8 cellular contexts compared by ENCODE assay signal in genomic region chr1:40783001-40783905, GRCh38. TPM values are rescaled to one million over a fixed set of nuclear protein-coding genes. Genes with fewer than 3 reads are reported as not detected.
DNase-seq lines count a peak whose midpoint lies in the region; ATAC-seq and TF ChIP-seq lines count a peak whose summit lies in the region.

Gene KCNQ4, plus strand, starts transcription at chr1:40783787. Its CDS starts 307 bp downstream, at chr1:40784094.

- H3K4me1 ChIP-seq in RWPE2 (ENCODE audit: insufficient read depth, poor library complexity, severe bottlenecking) (no peaks in the 10 kb centered on the region), lower lobe of right lung (peaks cover 18% of the 10 kb centered on the region), testis (no peaks in the 10 kb centered on the region)

- H3K4me1 Mint-ChIP-seq in dendritic cell treated with granulocyte-macrophage colony-stimulating factor and Interleukin-4, amounts not matched to agents 40 ng/mL and 50 ng/mL, for 4 days (ENCODE audit: low read depth): peaks cover 38% of the 10 kb centered on the region

- peaks cover 10% of the 10 kb centered on the region for H3K27me3 ChIP-seq in RWPE2 (ENCODE audit: insufficient read depth, poor library complexity, severe bottlenecking)
- H3K27me3 ChIP-seq in lower lobe of right lung (ENCODE audit: low read depth): peaks cover 19% of the 10 kb centered on the region
- H3K27me3 ChIP-seq in testis: no peaks in the 10 kb centered on the region

- intact Hi-C loops in dendritic cell treated with granulocyte-macrophage colony-stimulating factor and Interleukin-4, amounts not matched to agents 40 ng/mL and 50 ng/mL, for 4 days (cut with micrococcal nuclease): no loop called here
- intact Hi-C loops in lower lobe of right lung (cut with DNase I): no loop called here
- intact Hi-C loops in testis (cut with DNase I; ENCODE audit: low total_unique reads): no loop called here

- H3K4me3 ChIP-seq in RWPE2 (ENCODE audit: severe bottlenecking) (peak within 1 kb of the TSS; percentile 27), lower lobe of right lung (peak within 1 kb of the TSS; percentile 54), testis (peak within 1 kb of the TSS; percentile 40 to 54)

- peak within 1 kb of the TSS; percentile 72 for H3K4me3 Mint-ChIP-seq in dendritic cell treated with granulocyte-macrophage colony-stimulating factor and Interleukin-4, amounts not matched to agents 40 ng/mL and 50 ng/mL, for 4 days

- peaks cover 59% of the 10 kb centered on the region for H3K27me3 Mint-ChIP-seq in dendritic cell treated with granulocyte-macrophage colony-stimulating factor and Interleukin-4, amounts not matched to agents 40 ng/mL and 50 ng/mL, for 4 days

- no peak for TF ChIP-seq POLR2A in testis (IDR thresholded peaks at IDR 0.05)

- WGBS in testis, 2 donors: 6% methylated on average over 23 to 73 of the region's 73 CpGs

- no peak within 1 kb of the TSS for H3K27ac ChIP-seq in RWPE2 (ENCODE audit: poor library complexity, severe bottlenecking)
- H3K27ac ChIP-seq in lower lobe of right lung: no peak within 1 kb of the TSS
- no peak within 1 kb of the TSS for H3K27ac ChIP-seq in testis

- peak; percentile 45; the same call in 2 of the 3 replicates for ATAC-seq in RWPE2 (ENCODE audit: low read depth)
- ATAC-seq in lower lobe of right lung: peak; percentile 75 to 84

- peak; percentile 13 for DNase-seq in stimulated activated CD8-positive, alpha-beta memory T cell treated with anti-CD3 and anti-CD28 coated beads, Interleukin-4, amount 100 ng/mL, for 24 hours (ENCODE audit: low read depth)
- DNase-seq in stimulated activated CD8-positive, alpha-beta memory T cell treated with anti-CD3 and anti-CD28 coated beads, Interleukin-4, amount 100 ng/mL, for 48 hours: no peak
- DNase-seq in RWPE2 (ENCODE audit: low spot score) (no peak), lower lobe of right lung (peak; percentile 69), testis (peak; percentile 54), UCSD-AML1 (lab: John Stamatoyannopoulos, UW; ENCODE audit: unreplicated experiment) (no peak), NK-92 (lab: John Stamatoyannopoulos, UW; ENCODE audit: unreplicated experiment) (no peak)

- peaks cover 8% of the 10 kb centered on the region for H3K36me3 Mint-ChIP-seq in dendritic cell treated with granulocyte-macrophage colony-stimulating factor and Interleukin-4, amounts not matched to agents 40 ng/mL and 50 ng/mL, for 4 days (ENCODE audit: low read depth)

- no peaks in the 10 kb centered on the region for H3K9me3 ChIP-seq in RWPE2 (ENCODE audit: severe bottlenecking)
- H3K9me3 ChIP-seq in lower lobe of right lung: no peaks in the 10 kb centered on the region
- no peaks in the 10 kb centered on the region for H3K9me3 ChIP-seq in testis

- H3K36me3 ChIP-seq in RWPE2 (ENCODE audit: low read depth) (no peaks in the 10 kb centered on the region), lower lobe of right lung (no peaks in the 10 kb centered on the region), testis (ENCODE audit: low read depth, missing control alignments) (no peaks in the 10 kb centered on the region)

- no peaks in the 10 kb centered on the region for H3K9me3 Mint-ChIP-seq in dendritic cell treated with granulocyte-macrophage colony-stimulating factor and Interleukin-4, amounts not matched to agents 40 ng/mL and 50 ng/mL, for 4 days

- no peak for TF ChIP-seq CTCF in RWPE2 (IDR thresholded peaks at IDR 0.05; ENCODE audit: poor library complexity, severe bottlenecking)
- no peak for TF ChIP-seq CTCF in lower lobe of right lung (IDR thresholded peaks at IDR 0.05)
- TF ChIP-seq CTCF in testis (IDR thresholded peaks at IDR 0.05): no peak

- H3K27ac Mint-ChIP-seq in dendritic cell treated with granulocyte-macrophage colony-stimulating factor and Interleukin-4, amounts not matched to agents 40 ng/mL and 50 ng/mL, for 4 days: peak within 1 kb of the TSS; percentile 42

RNA-seq across cellular contexts. Expression of gene KCNQ4, which starts in this region (rescaled TPM):
- total RNA-seq in lower lobe of right lung (0.89 TPM), testis (1 to 10 TPM; 1.4 to 2.4 TPM)
- polyA plus RNA-seq in testis (ENCODE audit: insufficient read depth, low read depth, low replicate concordance): 2.3 TPM

Comparison
In these comparisons a context has a peak if more than half of its experiments do, and no peak if none do; other contexts are left out.
1. DNase-seq: peak in stimulated activated CD8-positive, alpha-beta memory T cell treated with anti-CD3 and anti-CD28 coated beads, Interleukin-4, amount 100 ng/mL, for 24 hours (single experiment) and testis (single experiment); none in stimulated activated CD8-positive, alpha-beta memory T cell treated with anti-CD3 and anti-CD28 coated beads, Interleukin-4, amount 100 ng/mL, for 48 hours (single experiment), RWPE2 (single experiment), UCSD-AML1 (single experiment) and NK-92 (single experiment).
2. Peak in DNase-seq, ATAC-seq and H3K4me3 ChIP-seq in lower lobe of right lung; RNA of the gene not detected or under 1 TPM.
3. Peak in every context shown above with its lines, with median percentiles within 50 percentile points of each other: H3K4me3 ChIP-seq.